15 cellular contexts compared by ENCODE assay signal in genomic region chr7:13198741-13199140, GRCh38.
"Had no signal": no experiment of that assay in that cellular context is flagged by ENCODE, and none has a peak within 500 bp of the region (broad histone marks: within the 10 kb centered on the region; RNA-seq: fewer than 3 reads in every experiment).

No MANE protein-coding gene starts in this region.

- H3K36me3 ChIP-seq: gastrocnemius medialis, heart right ventricle, ovary, upper lobe of left lung had no signal

- ATAC-seq: gastrocnemius medialis; heart right ventricle; left colon; mucosa of descending colon; naive thymus-derived CD4-positive, alpha-beta T cell; stimulated activated naive CD8-positive, alpha-beta T cell treated with anti-CD3 and anti-CD28 coated beads, Interleukin-15, amount 100 ng/mL, for 72 hours had no signal

- H3K4me3 Mint-ChIP-seq: activated CD4-positive, alpha-beta T cell treated with anti-CD3 and anti-CD28 coated beads, Interleukin-2, amount 10 ng/mL, durations not matched to agents 24 days and 14 days; activated naive CD4-positive, alpha-beta T cell treated with anti-CD3 and anti-CD28 coated beads for 36 hours; naive thymus-derived CD4-positive, alpha-beta T cell; stimulated activated naive CD8-positive, alpha-beta T cell treated with anti-CD3 and anti-CD28 coated beads, Interleukin-15, amount 100 ng/mL, for 72 hours had no signal

- H3K27me3 Mint-ChIP-seq: activated CD4-positive, alpha-beta T cell treated with anti-CD3 and anti-CD28 coated beads, Interleukin-2, amount 10 ng/mL, durations not matched to agents 24 days and 14 days had no signal

- H3K9me3 Mint-ChIP-seq: activated CD4-positive, alpha-beta T cell treated with anti-CD3 and anti-CD28 coated beads, Interleukin-2, amount 10 ng/mL, durations not matched to agents 24 days and 14 days; activated naive CD4-positive, alpha-beta T cell treated with anti-CD3 and anti-CD28 coated beads for 36 hours; stimulated activated naive CD8-positive, alpha-beta T cell treated with anti-CD3 and anti-CD28 coated beads, Interleukin-15, amount 100 ng/mL, for 72 hours had no signal

- H3K27ac ChIP-seq: gastrocnemius medialis, heart right ventricle, ovary, testis, upper lobe of left lung had no signal

- H3K27ac Mint-ChIP-seq: activated CD4-positive, alpha-beta T cell treated with anti-CD3 and anti-CD28 coated beads, Interleukin-2, amount 10 ng/mL, durations not matched to agents 24 days and 14 days; activated naive CD4-positive, alpha-beta T cell treated with anti-CD3 and anti-CD28 coated beads for 36 hours; naive thymus-derived CD4-positive, alpha-beta T cell; stimulated activated naive CD8-positive, alpha-beta T cell treated with anti-CD3 and anti-CD28 coated beads, Interleukin-15, amount 100 ng/mL, for 72 hours had no signal

- H3K4me1 ChIP-seq: gastrocnemius medialis, heart right ventricle, testis, upper lobe of left lung had no signal

- H3K27me3 ChIP-seq: gastrocnemius medialis, heart right ventricle, ovary, testis, upper lobe of left lung had no signal

- FAIRE-seq: TTC549 had no signal

- H3K4me1 Mint-ChIP-seq: activated CD4-positive, alpha-beta T cell treated with anti-CD3 and anti-CD28 coated beads, Interleukin-2, amount 10 ng/mL, durations not matched to agents 24 days and 14 days; naive thymus-derived CD4-positive, alpha-beta T cell; stimulated activated naive CD8-positive, alpha-beta T cell treated with anti-CD3 and anti-CD28 coated beads, Interleukin-15, amount 100 ng/mL, for 72 hours had no signal

- H3K9me3 ChIP-seq: gastrocnemius medialis, heart right ventricle, mucosa of descending colon, ovary, testis, upper lobe of left lung had no signal

- H3K4me3 ChIP-seq: gastrocnemius medialis, heart right ventricle, mucosa of descending colon, ovary, testis, upper lobe of left lung had no signal

- DNase-seq: activated CD4-positive, alpha-beta T cell treated with anti-CD3 and anti-CD28 coated beads, Interleukin-2, amount 10 ng/mL, durations not matched to agents 24 days and 14 days; activated CD4-positive, CD25-positive, alpha-beta regulatory T cell; activated naive CD4-positive, alpha-beta T cell treated with anti-CD3 and anti-CD28 coated beads for 36 hours; gastrocnemius medialis; heart right ventricle; left colon; mucosa of descending colon; naive thymus-derived CD4-positive, alpha-beta T cell; ovary; stimulated activated CD4-positive, alpha-beta T cell treated with anti-CD3 and anti-CD28 coated beads, Interleukin-1b, Interleukin-23, amount 100 ng/mL, for 48 hours; stimulated activated naive CD8-positive, alpha-beta T cell treated with anti-CD3 and anti-CD28 coated beads, Interleukin-15, amount 100 ng/mL, for 72 hours; SW 1271; testis; upper lobe of left lung had no signal

- H3K36me3 Mint-ChIP-seq: naive thymus-derived CD4-positive, alpha-beta T cell had no signal
